3 cellular contexts compared by ENCODE assay signal in genomic region chr15:35085176-35085919, GRCh38. TPM values are rescaled to one million over a fixed set of nuclear protein-coding genes. Genes with fewer than 3 reads are reported as not detected.
"Had no signal": no experiment of that assay in that cellular context is flagged by ENCODE, and none has a peak within 500 bp of the region (broad histone marks: within the 10 kb centered on the region; RNA-seq: fewer than 3 reads in every experiment).

Gene NANOGP8 (minus strand): TSS chr15:35085295. CDS start chr15:35085110, 185 bp downstream.

RNA-seq across cellular contexts. Expression of gene NANOGP8, which starts in this region (rescaled TPM):
- total RNA-seq: GM23248, HT-29, K562 had no signal
- polyA plus RNA-seq: GM23248, K562 had no signal
